In the genomic region with DNA sequence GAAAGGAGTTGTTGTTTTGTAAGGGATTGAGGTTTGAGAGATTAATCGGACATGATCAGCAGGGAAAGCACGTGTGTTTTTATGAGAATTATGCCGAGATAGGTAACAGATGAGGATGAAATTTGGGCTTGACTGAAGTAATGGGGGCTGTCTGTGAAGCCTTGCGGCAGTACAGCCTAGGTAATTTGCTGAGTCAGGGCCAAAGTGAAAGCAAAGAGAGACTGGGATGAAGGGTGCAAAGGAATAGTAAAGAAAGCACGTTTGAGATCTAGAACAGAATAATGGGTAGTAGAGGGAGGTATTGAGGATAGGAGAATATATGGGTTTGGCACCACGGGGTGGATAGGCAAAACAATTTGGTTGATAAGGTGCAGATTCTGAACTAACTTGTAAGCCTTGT, we compare ENCODE assay signal across 14 cellular contexts. TPM values are rescaled to one million over a fixed set of nuclear protein-coding genes. Genes with fewer than 3 reads are reported as not detected.
DNase-seq lines count a peak whose midpoint lies in the region; ATAC-seq, FAIRE-seq and TF ChIP-seq lines count a peak whose summit lies in the region.
"Not testable (repeated sequence)": the region's sequence is repeated elsewhere in the genome, so short reads cannot be mapped to it uniquely, and the experiment has no call there.
"Had no signal": no experiment of that assay in that cellular context is flagged by ENCODE, and none has a peak within 500 bp of the region (broad histone marks: within the 10 kb centered on the region; RNA-seq: fewer than 3 reads in every experiment).

No MANE protein-coding gene starts in this region.

- H4K91ac ChIP-seq in IMR-90 (ENCODE audit: insufficient read depth, low read depth, low read length), result not testable (repeated sequence)

- in situ Hi-C loops in IMR-90 (cut with MboI; ENCODE audit: low sequenced_read_pairs), result not testable (repeated sequence)

- POLR2A ChIA-PET in A549 (lab: Yijun Ruan, JAX); IMR-90 (lab: Charles Lee; ENCODE audit: unreplicated experiment); activated naive CD8-positive, alpha-beta T cell treated with anti-CD3 and anti-CD28 coated beads, Interleukin-2, amount 10 ng/mL, durations not matched to agents 7 days and 5 days (lab: Charles Lee): not testable (repeated sequence)

- DNase-seq in A549 (ENCODE audit: low read depth in 1 of 2, low spot score in 1 of 2); GM23338 (ENCODE audit: low spot score); IMR-90; activated naive CD8-positive, alpha-beta T cell treated with anti-CD3 and anti-CD28 coated beads, Interleukin-2, amount 10 ng/mL, durations not matched to agents 7 days and 5 days; endothelial cell (ENCODE audit: low spot score): not testable (repeated sequence)

- H2BK15ac ChIP-seq in IMR-90 (ENCODE audit: low read depth, low read length), result not testable (repeated sequence)

- not testable (repeated sequence) for H2BK120ac ChIP-seq in IMR-90 (ENCODE audit: low read depth, low read length)

- ATAC-seq in A549; GM23338; IMR-90 (ENCODE audit: low read depth); activated naive CD8-positive, alpha-beta T cell treated with anti-CD3 and anti-CD28 coated beads, Interleukin-2, amount 10 ng/mL, durations not matched to agents 7 days and 5 days (ENCODE audit: low read depth): not testable (repeated sequence)

- H3K27ac ChIP-seq in A549; GM23338 (ENCODE audit: low read depth); IMR-90 (ENCODE audit: insufficient read depth, low read length): not testable (repeated sequence)

- not testable (repeated sequence) for TF ChIP-seq POLR2A in A549 (IDR thresholded peaks at IDR 0.05; ENCODE audit: low read length); IMR-90 (IDR thresholded peaks at IDR 0.05; ENCODE audit: low read depth, low read length)

- not testable (repeated sequence) for H3K9me1 ChIP-seq in IMR-90 (ENCODE audit: insufficient read depth, low read length)

- H2BK20ac ChIP-seq in IMR-90 (ENCODE audit: low read depth, low read length), result not testable (repeated sequence)

- H3K56ac ChIP-seq in IMR-90 (ENCODE audit: extremely low read depth, insufficient read depth, low read length), result not testable (repeated sequence)

- not testable (repeated sequence) for H3K79me2 ChIP-seq in GM23338 (replicated peaks; ENCODE audit: insufficient read depth)

- H4K8ac ChIP-seq in IMR-90 (ENCODE audit: low read depth in 2 of 2, low read length in 2 of 2), result not testable (repeated sequence)

- H3K79me1 ChIP-seq in IMR-90 (ENCODE audit: low read depth in 1 of 2, low read length in 2 of 2), result not testable (repeated sequence)

- CTCF ChIA-PET in A549 (lab: Yijun Ruan, JAX); IMR-90 (lab: Yijun Ruan, JAX): not testable (repeated sequence)

- not testable (repeated sequence) for H2BK5ac ChIP-seq in IMR-90 (ENCODE audit: low read depth, low read length, poor library complexity, severe bottlenecking)

- 81% methylated on average over 6 of the region's 6 CpGs for WGBS in A549 (ENCODE audit: missing lambda C conversion rate)
- WGBS in IMR-90 (ENCODE audit: extremely low coverage in 2 of 2, insufficient read length in 1 of 2), 2 experiments, result 93% methylated on average over 3 of the region's 6 CpGs; no CpG with 5 or more reads in 1 of the 2 experiments

- H3K27ac Mint-ChIP-seq in GM23338, result peak overlapping the region; percentile 67
- peak overlapping the region; percentile 0 for H3K27ac Mint-ChIP-seq in activated naive CD8-positive, alpha-beta T cell treated with anti-CD3 and anti-CD28 coated beads, Interleukin-2, amount 10 ng/mL, durations not matched to agents 7 days and 5 days
- H3K27ac Mint-ChIP-seq in dendritic cell treated with granulocyte-macrophage colony-stimulating factor and Interleukin-4, amounts not matched to agents 40 ng/mL and 50 ng/mL, for 4 days, result not testable (repeated sequence)
- peak overlapping the region; percentile 1 for H3K27ac Mint-ChIP-seq in endothelial cell (ENCODE audit: unreplicated experiment)
- H3K27ac Mint-ChIP-seq in stimulated activated naive CD8-positive, alpha-beta T cell treated with anti-CD3 and anti-CD28 coated beads, Interleukin-15, Interleukin-2, amounts not matched to agents 100 ng/mL and 50 ng/mL, for 24 hours, result peak overlapping the region; percentile 53

- H3K36me3 ChIP-seq in GM23338 (ENCODE audit: insufficient read depth); IMR-90 (ENCODE audit: control insufficient read depth, insufficient read depth, low read length): not testable (repeated sequence)

- H3K27me3 ChIP-seq in GM23338 (ENCODE audit: insufficient read depth); IMR-90 (ENCODE audit: control insufficient read depth, insufficient read depth, low read length): not testable (repeated sequence)

- dilution Hi-C loops in IMR-90 (cut with HindIII; ENCODE audit: low sequenced_read_pairs, unreplicated experiment), result not testable (repeated sequence)

- not testable (repeated sequence) for H2AK5ac ChIP-seq in IMR-90 (ENCODE audit: low read depth, low read length)

- H3K23ac ChIP-seq in IMR-90 (ENCODE audit: low read depth, low read length), result not testable (repeated sequence)

- not testable (repeated sequence) for H3K9me2 ChIP-seq in GM23338 (ENCODE audit: insufficient read depth)

- H3K27me3 Mint-ChIP-seq in GM23338 (ENCODE audit: insufficient read depth, low read depth, poor library complexity); activated naive CD8-positive, alpha-beta T cell treated with anti-CD3 and anti-CD28 coated beads, Interleukin-2, amount 10 ng/mL, durations not matched to agents 7 days and 5 days; dendritic cell treated with granulocyte-macrophage colony-stimulating factor and Interleukin-4, amounts not matched to agents 40 ng/mL and 50 ng/mL, for 4 days; endothelial cell (ENCODE audit: unreplicated experiment); stimulated activated naive CD8-positive, alpha-beta T cell treated with anti-CD3 and anti-CD28 coated beads, Interleukin-15, Interleukin-2, amounts not matched to agents 100 ng/mL and 50 ng/mL, for 24 hours: not testable (repeated sequence)

- not testable (repeated sequence) for H3K18ac ChIP-seq in IMR-90 (ENCODE audit: low read depth, low read length)

- not testable (repeated sequence) for H3K4me1 ChIP-seq in A549; GM23338 (ENCODE audit: insufficient read depth); IMR-90 (ENCODE audit: control insufficient read depth, insufficient read depth, low read length)

- not testable (repeated sequence) for H3K4me2 ChIP-seq in A549; GM23338; IMR-90 (ENCODE audit: low read depth, low read length)

- H4K20me1 ChIP-seq in GM23338 (replicated peaks; ENCODE audit: insufficient read depth); IMR-90 (ENCODE audit: insufficient read depth, low read length): not testable (repeated sequence)

- not testable (repeated sequence) for H3F3A ChIP-seq in GM23338 (replicated peaks; ENCODE audit: low read depth)

- intact Hi-C loops in IMR-90 (cut with micrococcal nuclease); dendritic cell treated with granulocyte-macrophage colony-stimulating factor and Interleukin-4, amounts not matched to agents 40 ng/mL and 50 ng/mL, for 4 days (cut with micrococcal nuclease): not testable (repeated sequence)

- not testable (repeated sequence) for H3K4me3 Mint-ChIP-seq in GM23338; activated naive CD8-positive, alpha-beta T cell treated with anti-CD3 and anti-CD28 coated beads, Interleukin-2, amount 10 ng/mL, durations not matched to agents 7 days and 5 days; endothelial cell (ENCODE audit: unreplicated experiment); stimulated activated naive CD8-positive, alpha-beta T cell treated with anti-CD3 and anti-CD28 coated beads, Interleukin-15, Interleukin-2, amounts not matched to agents 100 ng/mL and 50 ng/mL, for 24 hours
- peak overlapping the region; percentile 2 for H3K4me3 Mint-ChIP-seq in dendritic cell treated with granulocyte-macrophage colony-stimulating factor and Interleukin-4, amounts not matched to agents 40 ng/mL and 50 ng/mL, for 4 days

- H4K5ac ChIP-seq in IMR-90 (ENCODE audit: low read depth, low read length), result not testable (repeated sequence)

- H2AK9ac ChIP-seq in IMR-90 (replicated peaks; ENCODE audit: low read depth, low read length, poor library complexity), result not testable (repeated sequence)

- not testable (repeated sequence) for H3K4me3 ChIP-seq in A549; GM23338; IMR-90 (ENCODE audit: insufficient read depth, low read depth, low read length)

- H2AFZ ChIP-seq in GM23338; IMR-90 (replicated peaks; ENCODE audit: low read length, poor library complexity): not testable (repeated sequence)

- peaks cover 26% of the 10 kb centered on the region; the same call in 2 of the 3 replicates for H3K4me1 Mint-ChIP-seq in GM23338
- not testable (repeated sequence) for H3K4me1 Mint-ChIP-seq in activated naive CD8-positive, alpha-beta T cell treated with anti-CD3 and anti-CD28 coated beads, Interleukin-2, amount 10 ng/mL, durations not matched to agents 7 days and 5 days; stimulated activated naive CD8-positive, alpha-beta T cell treated with anti-CD3 and anti-CD28 coated beads, Interleukin-15, Interleukin-2, amounts not matched to agents 100 ng/mL and 50 ng/mL, for 24 hours (ENCODE audit: low read depth)
- H3K4me1 Mint-ChIP-seq in dendritic cell treated with granulocyte-macrophage colony-stimulating factor and Interleukin-4, amounts not matched to agents 40 ng/mL and 50 ng/mL, for 4 days (ENCODE audit: low read depth), result peaks cover 16% of the 10 kb centered on the region
- H3K4me1 Mint-ChIP-seq in endothelial cell (ENCODE audit: unreplicated experiment), result peaks cover 18% of the 10 kb centered on the region

- TF ChIP-seq RAD21 in A549 (conservative IDR thresholded peaks at IDR 0.05 in 1 of 2, IDR thresholded peaks at IDR 0.05 in 1 of 2); IMR-90 (IDR thresholded peaks at IDR 0.05; ENCODE audit: low read length): not testable (repeated sequence)

- not testable (repeated sequence) for H3K9me3 ChIP-seq in A549; IMR-90 (ENCODE audit: control insufficient read depth, insufficient read depth, low read length)

- TF ChIP-seq EP300 in A549 (IDR thresholded peaks at IDR 0.05), result not testable (repeated sequence)

- FAIRE-seq in A549 (lab: Jason Lieb, UNC), result not testable (repeated sequence)

- not testable (repeated sequence) for H3K14ac ChIP-seq in IMR-90 (replicated peaks; ENCODE audit: low read depth, low read length)

- H3K9ac ChIP-seq in IMR-90 (ENCODE audit: low read depth, low read length), result not testable (repeated sequence)

- TF ChIP-seq CTCF in A549 (IDR thresholded peaks at IDR 0.05); GM23338 (conservative IDR thresholded peaks at IDR 0.05; ENCODE audit: low read depth in 2 of 2); IMR-90 (conservative IDR thresholded peaks at IDR 0.05; ENCODE audit: low read depth, low read length); endothelial cell (IDR thresholded peaks at IDR 0.05; ENCODE audit: unreplicated experiment): not testable (repeated sequence)

- H3K4ac ChIP-seq in IMR-90 (ENCODE audit: low read depth, low read length), result not testable (repeated sequence)

- H3K9me3 Mint-ChIP-seq in GM23338; activated naive CD8-positive, alpha-beta T cell treated with anti-CD3 and anti-CD28 coated beads, Interleukin-2, amount 10 ng/mL, durations not matched to agents 7 days and 5 days; dendritic cell treated with granulocyte-macrophage colony-stimulating factor and Interleukin-4, amounts not matched to agents 40 ng/mL and 50 ng/mL, for 4 days; endothelial cell (ENCODE audit: unreplicated experiment); stimulated activated naive CD8-positive, alpha-beta T cell treated with anti-CD3 and anti-CD28 coated beads, Interleukin-15, Interleukin-2, amounts not matched to agents 100 ng/mL and 50 ng/mL, for 24 hours: not testable (repeated sequence)

- peaks cover 16% of the 10 kb centered on the region for H3K36me3 Mint-ChIP-seq in GM23338 (ENCODE audit: low read depth)
- not testable (repeated sequence) for H3K36me3 Mint-ChIP-seq in activated naive CD8-positive, alpha-beta T cell treated with anti-CD3 and anti-CD28 coated beads, Interleukin-2, amount 10 ng/mL, durations not matched to agents 7 days and 5 days; endothelial cell (ENCODE audit: low read depth, unreplicated experiment)
- peaks cover 12% of the 10 kb centered on the region for H3K36me3 Mint-ChIP-seq in dendritic cell treated with granulocyte-macrophage colony-stimulating factor and Interleukin-4, amounts not matched to agents 40 ng/mL and 50 ng/mL, for 4 days (ENCODE audit: low read depth)
- H3K36me3 Mint-ChIP-seq in stimulated activated naive CD8-positive, alpha-beta T cell treated with anti-CD3 and anti-CD28 coated beads, Interleukin-15, Interleukin-2, amounts not matched to agents 100 ng/mL and 50 ng/mL, for 24 hours (ENCODE audit: low read depth), result peaks cover 16% of the 10 kb centered on the region

- BruUV-seq in IMR-90 (replicated peaks; lab: Mats Ljungman, UMichigan), result not testable (repeated sequence)

RNA-seq across cellular contexts. Expression of gene HPGDS, which starts 47.2 kb away (rescaled TPM):
- polyA plus RNA-seq in A549 (2011; rRNA removed) (not detected in 2 replicates), A549 (2017; fragmentation: RNase III; extraction: RNeasy Plus Mini Kit Qiagen cat#74134 plus additional on column Dnase treatment) (not detected in 3 replicates), GM23338 (2016; fragmentation: Nextera tagmentation; extraction: Ambion mirVana) (not detected in 2 replicates), IMR-90 (2012; rRNA removed) (not detected in 2 replicates)
- polyA plus RNA-seq in A549 (2012; cell fraction: cytosol; rRNA removed), result not detected in 2 replicates
- not detected in 2 replicates for polyA plus RNA-seq in A549 (2012; cell fraction: nucleus; rRNA removed)
- not detected in 2 replicates for polyA minus RNA-seq in A549 (2011; rRNA and poly(A)+ RNA removed)
- total RNA-seq in GM23338 (2014; rRNA removed; shearing (Covaris generic)), result not detected in 2 replicates
- total RNA-seq in IMR-90 (2012; rRNA removed) (not detected in 2 replicates), endothelial cell (ENCODE audit: unreplicated experiment) (0.33 TPM)
- polyA plus RNA-seq in IMR-90 (2012; cell fraction: cytosol; rRNA removed), result not detected in 2 replicates
- not detected in 2 replicates for polyA plus RNA-seq in IMR-90 (2012; cell fraction: nucleus; rRNA removed; ENCODE audit: low replicate concordance)
- not detected for total RNA-seq in activated naive CD8-positive, alpha-beta T cell treated with anti-CD3 and anti-CD28 coated beads, Interleukin-2, amount 10 ng/mL, durations not matched to agents 7 days and 5 days
- total RNA-seq: A172; A673; Caco-2; Calu3; CD4-positive, alpha-beta T cell; CD8-positive, alpha-beta T cell had no signal
- polyA plus RNA-seq: AG04450 had no signal
